In the genomic region with DNA sequence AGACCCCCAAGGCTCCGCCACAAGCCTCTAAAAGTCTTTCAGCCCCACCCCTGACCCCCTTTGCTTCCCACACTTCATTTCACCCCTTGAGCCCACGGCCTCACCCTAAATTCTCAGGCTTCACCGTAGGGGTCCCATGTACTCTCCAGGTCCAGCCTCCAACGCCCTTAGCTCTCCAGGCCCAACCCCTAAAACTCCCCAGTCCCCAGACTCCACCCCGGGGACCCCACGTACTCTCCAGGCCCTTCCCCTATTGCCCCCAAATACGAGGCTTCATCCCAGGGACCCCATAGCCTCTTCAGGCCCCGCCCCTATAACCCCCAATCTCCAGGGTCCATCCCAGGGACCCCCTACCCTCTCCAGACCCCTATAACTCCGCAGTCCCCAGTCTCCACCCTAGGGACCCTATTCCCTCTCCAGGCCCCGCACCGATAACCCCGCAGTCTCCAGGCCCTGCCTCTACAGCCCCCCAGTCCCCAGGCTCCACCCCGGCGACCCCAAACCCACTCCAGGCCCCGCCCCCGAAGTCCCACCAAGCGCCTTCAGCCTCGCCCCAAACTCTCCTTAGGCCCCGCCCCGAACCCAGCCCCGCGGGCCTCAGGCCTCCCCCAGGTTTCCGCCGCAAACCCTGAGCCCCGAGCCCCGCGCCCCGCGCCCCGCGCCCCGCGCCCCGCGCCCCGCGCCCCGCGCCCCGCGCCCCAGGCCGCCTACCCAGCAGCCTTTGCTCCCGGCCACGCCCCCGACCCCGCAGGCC, we compare ENCODE assay signal across 8 cellular contexts. TPM values are rescaled to one million over a fixed set of nuclear protein-coding genes. Genes with fewer than 3 reads are reported as not detected.
A peak's percentile ranks its signal among the peaks of the same experiment; 100 is the strongest.
DNase-seq lines count a peak whose midpoint lies in the region; ATAC-seq, FAIRE-seq and TF ChIP-seq lines count a peak whose summit lies in the region.

No MANE protein-coding gene starts in this region.

- FAIRE-seq in GM19239 (lab: Jason Lieb, UNC): no peak

- H3K9ac ChIP-seq in subcutaneous abdominal adipose tissue (ENCODE audit: low read length in 5 of 5): peak overlapping the region; percentile 82 to 88 (median 84)

- TF ChIP-seq CTCF in astrocyte of the cerebellum (IDR thresholded peaks at IDR 0.05; ENCODE audit: low read depth, low read length, missing control alignments): no peak

- H3K4me3 ChIP-seq in astrocyte of the cerebellum (ENCODE audit: low read depth, low read length) (peak overlapping the region; percentile 80), subcutaneous abdominal adipose tissue (ENCODE audit: low read depth in 1 of 5, low read length in 5 of 5) (peak overlapping the region; percentile 79 to 90 (median 87))

- H3K9me3 ChIP-seq in subcutaneous abdominal adipose tissue (ENCODE audit: control insufficient read depth in 5 of 5, low read length in 5 of 5): no peaks in the 10 kb centered on the region

- no peaks in the 10 kb centered on the region for H3K27me3 ChIP-seq in subcutaneous abdominal adipose tissue (ENCODE audit: control insufficient read depth in 5 of 5, insufficient read depth in 4 of 5, low read length in 5 of 5)

- H3K4me1 ChIP-seq in subcutaneous abdominal adipose tissue (ENCODE audit: control insufficient read depth in 5 of 5, insufficient read depth in 5 of 5, low read length in 5 of 5): peaks cover 0 to 13% (median 8%) of the 10 kb centered on the region in 5 donors

- H3K36me3 ChIP-seq in subcutaneous abdominal adipose tissue (ENCODE audit: control insufficient read depth in 5 of 5, insufficient read depth in 5 of 5, low read length in 5 of 5): peaks cover 0 to 40% (median 28%) of the 10 kb centered on the region in 5 donors

- peak overlapping the region; percentile 77 for H3K27ac ChIP-seq in subcutaneous abdominal adipose tissue (ENCODE audit: low read depth, low read length)

- DNase-seq in stimulated activated naive CD4-positive, alpha-beta T cell treated with Interleukin-2 at 50 U/mL for 16 hours (lab: John Stamatoyannopoulos, UW): peak; percentile 64
- DNase-seq in stimulated activated naive CD4-positive, alpha-beta T cell (lab: John Stamatoyannopoulos, UW): no peak
- no peak for DNase-seq in astrocyte of the cerebellum (ENCODE audit: low read depth)
- peak; percentile 20 for DNase-seq in iris pigment epithelial cell (ENCODE audit: low read depth)
- DNase-seq in GM19239 (ENCODE audit: insufficient read length, low spot score): no peak
- no peak for DNase-seq in G401 (ENCODE audit: low spot score)

- ATAC-seq in HG03521 (IDR thresholded peaks at IDR 0.05; ENCODE audit: unreplicated experiment): peak; percentile 37

- in situ Hi-C loops in astrocyte of the cerebellum (cut with HindIII; ENCODE audit: low sequenced_read_pairs): no loop called here
- in situ Hi-C loops in G401 (cut with HindIII; ENCODE audit: low sequenced_read_pairs): no loop called here

RNA-seq across cellular contexts. Expression of a gene that starts 0.6 kb away (rescaled TPM):
- 51.0 and 58.7 TPM in 2 replicates for total RNA-seq in G401 (2014; rRNA removed; shearing (Covaris generic))

RNA-seq across cellular contexts. Expression of a gene that starts 0.9 kb away (rescaled TPM):
- total RNA-seq in G401 (2014; rRNA removed; shearing (Covaris generic)): not detected in 2 replicates

RNA-seq across cellular contexts. Expression of a gene that starts 20.6 kb away (rescaled TPM):
- total RNA-seq in G401 (2014; rRNA removed; shearing (Covaris generic)): 12.7 and 13.9 TPM in 2 replicates

RNA-seq across cellular contexts. Expression of a gene that starts 24.7 kb away (rescaled TPM):
- 1.8 and 1.9 TPM in 2 replicates for total RNA-seq in G401 (2014; rRNA removed; shearing (Covaris generic))

RNA-seq across cellular contexts. Expression of a gene that starts 33.0 kb away (rescaled TPM):
- total RNA-seq in G401 (2014; rRNA removed; shearing (Covaris generic)): 3.6 and 6.1 TPM in 2 replicates

Comparison
In these comparisons a context has a peak if more than half of its experiments do, and no peak if none do; other contexts are left out.
1. DNase-seq: peak in stimulated activated naive CD4-positive, alpha-beta T cell treated with Interleukin-2 at 50 U/mL for 16 hours (single experiment) and iris pigment epithelial cell (single experiment); none in stimulated activated naive CD4-positive, alpha-beta T cell (0 of 6), astrocyte of the cerebellum (single experiment), GM19239 (single experiment) and G401 (single experiment).